In genomic region chr3:18351823-18352744, GRCh38 we compare ENCODE assay signal across 13 cellular contexts.
DNase-seq lines count a peak whose midpoint lies in the region; ATAC-seq and TF ChIP-seq lines count a peak whose summit lies in the region.
"Had no signal": no experiment of that assay in that cellular context is flagged by ENCODE, and none has a peak within 500 bp of the region (broad histone marks: within the 10 kb centered on the region; RNA-seq: fewer than 3 reads in every experiment).

No MANE protein-coding gene starts in this region.

- H3K27me3 Mint-ChIP-seq in GM23338 (ENCODE audit: insufficient read depth, low read depth, poor library complexity) = no peaks in the 10 kb centered on the region

- no peaks in the 10 kb centered on the region for H4K20me1 ChIP-seq in GM23338 (replicated peaks; ENCODE audit: insufficient read depth)

- H3K36me3 ChIP-seq in BE2C (no peaks in the 10 kb centered on the region), GM23338 (ENCODE audit: insufficient read depth) (no peaks in the 10 kb centered on the region)

- peaks cover 76% of the 10 kb centered on the region for H3K4me1 Mint-ChIP-seq in GM23338

- ATAC-seq in GM23338 (no peak), left lobe of liver (peak; percentile 99)
- ATAC-seq: HCT116 had no signal

- DNase-seq in BE2C (peak; percentile 11), GM23338 (ENCODE audit: low spot score) (peak; percentile 30), NCI-H748 treated with DMSO at 0.1 percent for 48 hours (lab: John Stamatoyannopoulos, UW) (peak; percentile 87), left lobe of liver (ENCODE audit: low spot score) (peak; percentile 67), caudate nucleus (lab: John Stamatoyannopoulos, UW) (no peak), GM03348 (ENCODE audit: low spot score) (no peak), activated gamma-delta T cell (lab: John Stamatoyannopoulos, UW) (no peak), NAMALWA (ENCODE audit: low spot score) (no peak)
- DNase-seq: activated CD8-positive, alpha-beta memory T cell treated with anti-CD3 and anti-CD28 coated beads, Interleukin-2, amount 50 U/mL, for 4 hours; Caco-2; central memory CD4-positive, alpha-beta T cell had no signal

- TF ChIP-seq CTCF in BE2C (IDR thresholded peaks at IDR 0.05; ENCODE audit: low read depth, low read length) (no peak), GM23338 (conservative IDR thresholded peaks at IDR 0.05; ENCODE audit: low read depth in 2 of 2) (no peak)

- H3K9me3 ChIP-seq in BE2C = no peaks in the 10 kb centered on the region
- H3K9me3 ChIP-seq: Caco-2, esophagus muscularis mucosa had no signal

- no peaks in the 10 kb centered on the region for H3K9me3 Mint-ChIP-seq in GM23338

- H3K4me3 ChIP-seq in BE2C (ENCODE audit: low read depth, low read length) = no peak overlapping the region
- H3K4me3 ChIP-seq in GM23338 = no peak overlapping the region
- H3K4me3 ChIP-seq: esophagus muscularis mucosa had no signal

- H3K27me3 ChIP-seq in BE2C (no peaks in the 10 kb centered on the region), GM23338 (ENCODE audit: insufficient read depth) (no peaks in the 10 kb centered on the region)
- H3K27me3 ChIP-seq: esophagus muscularis mucosa had no signal

- no peaks in the 10 kb centered on the region for H3K9me2 ChIP-seq in GM23338 (ENCODE audit: insufficient read depth)

- no peak overlapping the region for H2AFZ ChIP-seq in GM23338

- H3K4me3 Mint-ChIP-seq in GM23338 = no peak overlapping the region

- 0 out of 2 replicates have a peak, but pooled peaks cover 5% of the 10 kb centered on the region for H3K4me1 ChIP-seq in BE2C
- H3K4me1 ChIP-seq in GM23338 (ENCODE audit: insufficient read depth) = peaks cover 66% of the 10 kb centered on the region
- H3K4me1 ChIP-seq: Caco-2 had no signal

- H3K27ac Mint-ChIP-seq in GM23338 = peak overlapping the region; percentile 35; the same call in 1 of the 2 replicates

- H3K79me2 ChIP-seq in GM23338 (replicated peaks; ENCODE audit: insufficient read depth) = no peaks in the 10 kb centered on the region

- H3K4me2 ChIP-seq in GM23338 = 0 out of 2 replicates have a peak overlapping the region, but pooled peaks have one; percentile 7

- H3K27ac ChIP-seq in GM23338 (ENCODE audit: low read depth) (no peak overlapping the region), caudate nucleus (ENCODE audit: low read depth, low read length) (no peak overlapping the region)
- H3K27ac ChIP-seq: esophagus muscularis mucosa had no signal

- peaks cover 17% of the 10 kb centered on the region; the same call in 2 of the 3 replicates for H3K36me3 Mint-ChIP-seq in GM23338 (ENCODE audit: low read depth)

- H3F3A ChIP-seq in GM23338 (replicated peaks; ENCODE audit: low read depth) = no peaks in the 10 kb centered on the region

TF ChIP-seq in GM23338, 12 proteins besides CTCF, POLR2A, EP300 and RAD21 (continues in another document):
- TF ChIP-seq REST (IDR thresholded peaks at IDR 0.05; ENCODE audit: unreplicated experiment) = no peak
- TF ChIP-seq ETS1 (IDR thresholded peaks at IDR 0.05) = no peak
- TF ChIP-seq ZNF462 (CRISPR knock-in tag; IDR thresholded peaks at IDR 0.05) = no peak
- TF ChIP-seq NANOG (IDR thresholded peaks at IDR 0.05; ENCODE audit: borderline replicate concordance) = no peak
- TF ChIP-seq CREB1 (CRISPR knock-in tag; IDR thresholded peaks at IDR 0.05; ENCODE audit: low read depth) = no peak
- no peak for TF ChIP-seq POLR2AphosphoS5 (IDR thresholded peaks at IDR 0.05; ENCODE audit: low read depth)
- no peak for TF ChIP-seq JUNB (IDR thresholded peaks at IDR 0.05; ENCODE audit: unreplicated experiment)
- no peak for TF ChIP-seq EZH2 (IDR thresholded peaks at IDR 0.05; ENCODE audit: low read depth, unreplicated experiment)
- TF ChIP-seq ZNF331 (CRISPR knock-in tag; IDR thresholded peaks at IDR 0.05; ENCODE audit: low read depth) = no peak

Comparison
In these comparisons a context has a peak if more than half of its experiments do, and no peak if none do; other contexts are left out.
1. DNase-seq: peak in BE2C (single experiment), GM23338 (single experiment), NCI-H748 treated with DMSO at 0.1 percent for 48 hours (single experiment) and left lobe of liver (single experiment); none in caudate nucleus (0 of 61), GM03348 (single experiment), activated gamma-delta T cell (single experiment) and NAMALWA (single experiment).